1 cellular context compared by ENCODE assay signal in the genomic region with DNA sequence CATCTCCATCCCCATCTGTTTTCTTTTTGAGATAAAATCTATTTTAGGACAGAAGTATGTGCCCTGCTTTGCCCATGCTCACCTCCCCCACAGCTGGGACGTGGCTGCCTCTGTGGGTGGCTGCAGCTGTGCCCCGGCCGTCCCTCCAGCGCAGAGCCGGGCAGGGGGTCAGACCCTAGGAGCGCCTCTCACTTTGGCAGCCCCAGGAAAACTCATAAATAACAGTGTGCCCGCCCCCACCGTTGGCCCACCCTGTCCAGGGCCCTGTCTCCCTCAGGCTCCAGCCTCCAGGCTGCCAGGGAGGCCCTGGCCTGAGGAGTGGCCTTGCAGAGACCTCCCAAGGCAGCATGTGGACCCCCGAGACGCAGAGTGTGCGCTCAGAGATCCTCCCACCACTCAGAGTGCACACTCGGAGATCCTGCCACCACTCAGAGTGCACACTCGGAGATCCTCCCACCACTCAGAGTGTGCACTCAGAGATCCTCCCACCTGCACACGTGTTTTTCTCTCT.
TF ChIP-seq lines count a peak whose summit lies in the region.

No MANE protein-coding gene starts in this region.

TF ChIP-seq in SK-N-SH, 30 proteins besides CTCF, POLR2A, EP300 and RAD21 (continued from another document):
- TF ChIP-seq, protein P1, sequence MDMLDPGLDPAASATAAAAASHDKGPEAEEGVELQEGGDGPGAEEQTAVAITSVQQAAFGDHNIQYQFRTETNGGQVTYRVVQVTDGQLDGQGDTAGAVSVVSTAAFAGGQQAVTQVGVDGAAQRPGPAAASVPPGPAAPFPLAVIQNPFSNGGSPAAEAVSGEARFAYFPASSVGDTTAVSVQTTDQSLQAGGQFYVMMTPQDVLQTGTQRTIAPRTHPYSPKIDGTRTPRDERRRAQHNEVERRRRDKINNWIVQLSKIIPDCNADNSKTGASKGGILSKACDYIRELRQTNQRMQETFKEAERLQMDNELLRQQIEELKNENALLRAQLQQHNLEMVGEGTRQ (IDR thresholded peaks at IDR 0.05; ENCODE audit: borderline replicate concordance, low read depth, low read length), result no peak
- TF ChIP-seq TCF12 (IDR thresholded peaks at IDR 0.05) (peak; percentile 38; the same call in 1 of the 2 replicates), GATA2 (CRISPR knock-in tag; IDR thresholded peaks at IDR 0.05) (peak; percentile 47)
TF ChIP-seq in SK-N-SH: peak in this region for 3.
